In genomic region chr11:15968461-15969130, GRCh38 we compare ENCODE assay signal across 9 cellular contexts.
DNase-seq lines count a peak whose midpoint lies in the region; ATAC-seq and TF ChIP-seq lines count a peak whose summit lies in the region.
"Had no signal": no experiment of that assay in that cellular context is flagged by ENCODE, and none has a peak within 500 bp of the region (broad histone marks: within the 10 kb centered on the region; RNA-seq: fewer than 3 reads in every experiment).

No MANE protein-coding gene starts in this region.

- no peaks in the 10 kb centered on the region for H3K79me1 ChIP-seq in mesendoderm (ENCODE audit: low read length)

- no peaks in the 10 kb centered on the region for H3K27me3 ChIP-seq in mesendoderm (ENCODE audit: insufficient read depth, low read length, poor library complexity)
- H3K27me3 ChIP-seq in tibial nerve = no peaks in the 10 kb centered on the region

- H3K18ac ChIP-seq in mesendoderm (ENCODE audit: low read length) = peak overlapping the region; percentile 19

- no peak overlapping the region for H4K8ac ChIP-seq in mesendoderm (ENCODE audit: low read depth, low read length)

- no peaks in the 10 kb centered on the region for H3K79me2 ChIP-seq in mesendoderm (ENCODE audit: control insufficient read depth, insufficient read depth, low read length)

- no peak overlapping the region for H2BK120ac ChIP-seq in mesendoderm (ENCODE audit: low read depth, low read length)

- H3K36me3 ChIP-seq in mesendoderm (ENCODE audit: control insufficient read depth, insufficient read depth, low read length) = no peaks in the 10 kb centered on the region
- peaks cover 0 to 5% (median 0%) of the 10 kb centered on the region in 3 donors for H3K36me3 ChIP-seq in tibial nerve

- POLR2A ChIA-PET in activated CD4-positive, alpha-beta memory T cell treated with anti-CD3 and anti-CD28 coated beads for 36 hours (lab: Charles Lee) = no interaction called here

- H3K4me1 ChIP-seq in mesendoderm (ENCODE audit: control insufficient read depth, low read depth, low read length) (peaks cover 2% of the 10 kb centered on the region), tibial nerve (peaks cover 0 to 43% (median 19%) of the 10 kb centered on the region in 4 donors)

- no peak overlapping the region for H4K5ac ChIP-seq in mesendoderm (ENCODE audit: low read length)

- H3K36me3 Mint-ChIP-seq in activated CD4-positive, alpha-beta memory T cell treated with anti-CD3 and anti-CD28 coated beads for 36 hours = no peaks in the 10 kb centered on the region

- H3K23ac ChIP-seq in mesendoderm (ENCODE audit: low read length) = no peak overlapping the region

- TF ChIP-seq CTCF in choroid plexus epithelial cell (conservative IDR thresholded peaks at IDR 0.05; ENCODE audit: low read depth, low read length) = no peak
- no peak for TF ChIP-seq CTCF in tibial nerve (IDR thresholded peaks at IDR 0.05)

- H2BK5ac ChIP-seq in mesendoderm (ENCODE audit: low read length) = no peak overlapping the region

- no peaks in the 10 kb centered on the region for H3K9me3 ChIP-seq in tibial nerve

- no peak overlapping the region for H2AK5ac ChIP-seq in mesendoderm (ENCODE audit: low read length)

- no peak overlapping the region for H3K9ac ChIP-seq in mesendoderm (ENCODE audit: low read length)

- no peaks in the 10 kb centered on the region for H3K4me1 Mint-ChIP-seq in activated CD4-positive, alpha-beta memory T cell treated with anti-CD3 and anti-CD28 coated beads for 36 hours (ENCODE audit: low read depth)

- H3K27me3 Mint-ChIP-seq in activated CD4-positive, alpha-beta memory T cell treated with anti-CD3 and anti-CD28 coated beads for 36 hours = no peaks in the 10 kb centered on the region

- TF ChIP-seq POLR2A in tibial nerve (IDR thresholded peaks at IDR 0.05) = no peak

- no peak for ATAC-seq in GM18511 (IDR thresholded peaks at IDR 0.05; ENCODE audit: unreplicated experiment)

- CTCF ChIA-PET in activated CD4-positive, alpha-beta memory T cell treated with anti-CD3 and anti-CD28 coated beads for 36 hours (lab: Charles Lee) = no interaction called here

- intact Hi-C loops in activated CD4-positive, alpha-beta memory T cell treated with anti-CD3 and anti-CD28 coated beads for 36 hours (cut with micrococcal nuclease) = no loop called here

- TF ChIP-seq EP300 in tibial nerve (IDR thresholded peaks at IDR 0.05) = no peak

- DNase-seq in NCI-H1436 (lab: John Stamatoyannopoulos, UW) (peak; percentile 39), NCI-H1436 treated with DMSO at 0.1 percent for 48 hours (lab: John Stamatoyannopoulos, UW) (no peak), choroid plexus epithelial cell (ENCODE audit: low read depth) (peak; percentile 22), mesendoderm (peak; percentile 27), tibial nerve (ENCODE audit: low spot score in 2 of 2) (peak in 1 of 2 donors; percentile 31), NCI-H2171 (lab: John Stamatoyannopoulos, UW) (no peak)
- no peak for DNase-seq in activated CD4-positive, alpha-beta memory T cell treated with anti-CD3 and anti-CD28 coated beads for 36 hours
- DNase-seq: NCI-H187 had no signal

- H2BK15ac ChIP-seq in mesendoderm (replicated peaks; ENCODE audit: low read depth) = peak overlapping the region; percentile 0

- no peak overlapping the region for H3K27ac Mint-ChIP-seq in activated CD4-positive, alpha-beta memory T cell treated with anti-CD3 and anti-CD28 coated beads for 36 hours

- H3K9me3 Mint-ChIP-seq in activated CD4-positive, alpha-beta memory T cell treated with anti-CD3 and anti-CD28 coated beads for 36 hours = no peaks in the 10 kb centered on the region

- no CpG with 5 or more reads among the region's 10 CpGs for WGBS in mesendoderm (ENCODE audit: extremely low coverage, insufficient coverage, low lambda C conversion rate)
- 64 to 66% methylated on average over 10 of the region's 10 CpGs for WGBS in tibial nerve, 2 donors

- H3K4me3 ChIP-seq in choroid plexus epithelial cell (ENCODE audit: low read depth, low read length) = no peak overlapping the region
- H3K4me3 ChIP-seq in mesendoderm (ENCODE audit: low read length) = no peak overlapping the region
- no peak overlapping the region for H3K4me3 ChIP-seq in tibial nerve

- H3K27ac ChIP-seq in mesendoderm (ENCODE audit: low read depth, low read length) (no peak overlapping the region), tibial nerve (peak overlapping the region; percentile 64 to 87 (median 71))

- H3K56ac ChIP-seq in mesendoderm (ENCODE audit: low read length) = peak overlapping the region; percentile 12

- H3K4ac ChIP-seq in mesendoderm (ENCODE audit: low read depth, low read length) = no peak overlapping the region

- H3K4me3 Mint-ChIP-seq in activated CD4-positive, alpha-beta memory T cell treated with anti-CD3 and anti-CD28 coated beads for 36 hours = no peak overlapping the region

- no peak overlapping the region for H3K4me2 ChIP-seq in mesendoderm (ENCODE audit: low read length)

Comparison
In these comparisons a context has a peak if more than half of its experiments do, and no peak if none do; other contexts are left out.
1. DNase-seq: peak in NCI-H1436 (single experiment), choroid plexus epithelial cell (single experiment) and mesendoderm (single experiment); none in NCI-H1436 treated with DMSO at 0.1 percent for 48 hours (single experiment), NCI-H2171 (single experiment) and activated CD4-positive, alpha-beta memory T cell treated with anti-CD3 and anti-CD28 coated beads for 36 hours (single experiment).